1 cellular context compared by ENCODE assay signal in the genomic region with DNA sequence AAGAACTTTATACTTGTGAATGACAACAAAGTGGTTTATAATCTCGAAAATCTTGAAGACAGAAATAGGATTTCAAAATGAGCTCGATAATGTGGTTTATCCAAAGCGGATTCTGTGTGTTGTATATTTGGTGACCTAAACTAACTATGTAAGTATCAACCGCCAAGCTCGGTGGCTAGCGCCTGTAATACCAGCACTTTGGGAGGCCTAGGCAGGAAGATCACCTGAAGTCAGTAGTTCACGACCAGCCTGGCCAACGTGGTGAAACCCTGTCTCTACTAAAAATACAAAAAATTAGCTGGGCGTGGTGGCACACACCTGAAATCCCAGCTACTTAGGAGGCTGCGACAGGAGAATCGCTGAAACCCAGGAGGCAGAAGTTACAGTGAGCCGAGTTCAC.
TF ChIP-seq lines count a peak whose summit lies in the region.

No MANE protein-coding gene starts in this region.

TF ChIP-seq in A549, 52 proteins besides CTCF, POLR2A, EP300 and RAD21:
- no peak for TF ChIP-seq KDM5A (IDR thresholded peaks at IDR 0.05)
- TF ChIP-seq MAZ (IDR thresholded peaks at IDR 0.05; ENCODE audit: borderline replicate concordance, low read depth, low read length): no peak
- TF ChIP-seq, protein P1, sequence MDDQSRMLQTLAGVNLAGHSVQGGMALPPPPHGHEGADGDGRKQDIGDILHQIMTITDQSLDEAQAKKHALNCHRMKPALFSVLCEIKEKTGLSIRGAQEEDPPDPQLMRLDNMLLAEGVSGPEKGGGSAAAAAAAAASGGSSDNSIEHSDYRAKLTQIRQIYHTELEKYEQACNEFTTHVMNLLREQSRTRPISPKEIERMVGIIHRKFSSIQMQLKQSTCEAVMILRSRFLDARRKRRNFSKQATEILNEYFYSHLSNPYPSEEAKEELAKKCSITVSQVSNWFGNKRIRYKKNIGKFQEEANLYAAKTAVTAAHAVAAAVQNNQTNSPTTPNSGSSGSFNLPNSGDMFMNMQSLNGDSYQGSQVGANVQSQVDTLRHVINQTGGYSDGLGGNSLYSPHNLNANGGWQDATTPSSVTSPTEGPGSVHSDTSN (IDR thresholded peaks at IDR 0.05): no peak
- TF ChIP-seq, protein P2, sequence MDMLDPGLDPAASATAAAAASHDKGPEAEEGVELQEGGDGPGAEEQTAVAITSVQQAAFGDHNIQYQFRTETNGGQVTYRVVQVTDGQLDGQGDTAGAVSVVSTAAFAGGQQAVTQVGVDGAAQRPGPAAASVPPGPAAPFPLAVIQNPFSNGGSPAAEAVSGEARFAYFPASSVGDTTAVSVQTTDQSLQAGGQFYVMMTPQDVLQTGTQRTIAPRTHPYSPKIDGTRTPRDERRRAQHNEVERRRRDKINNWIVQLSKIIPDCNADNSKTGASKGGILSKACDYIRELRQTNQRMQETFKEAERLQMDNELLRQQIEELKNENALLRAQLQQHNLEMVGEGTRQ (IDR thresholded peaks at IDR 0.05): no peak
- no peak for TF ChIP-seq HEYL (CRISPR knock-in tag; IDR thresholded peaks at IDR 0.05)
- no peak for TF ChIP-seq ZSCAN20 (CRISPR knock-in tag; IDR thresholded peaks at IDR 0.05)
- TF ChIP-seq NPAS2 (CRISPR knock-in tag; IDR thresholded peaks at IDR 0.05; ENCODE audit: borderline replicate concordance): no peak
- TF ChIP-seq MYC (IDR thresholded peaks at IDR 0.05; ENCODE audit: borderline replicate concordance, low read length): no peak
- no peak for TF ChIP-seq NFE2L2 (conservative IDR thresholded peaks at IDR 0.05; ENCODE audit: low read length)
- TF ChIP-seq, protein P3, sequence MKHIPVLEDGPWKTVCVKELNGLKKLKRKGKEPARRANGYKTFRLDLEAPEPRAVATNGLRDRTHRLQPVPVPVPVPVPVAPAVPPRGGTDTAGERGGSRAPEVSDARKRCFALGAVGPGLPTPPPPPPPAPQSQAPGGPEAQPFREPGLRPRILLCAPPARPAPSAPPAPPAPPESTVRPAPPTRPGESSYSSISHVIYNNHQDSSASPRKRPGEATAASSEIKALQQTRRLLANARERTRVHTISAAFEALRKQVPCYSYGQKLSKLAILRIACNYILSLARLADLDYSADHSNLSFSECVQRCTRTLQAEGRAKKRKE (CRISPR knock-in tag; IDR thresholded peaks at IDR 0.05; ENCODE audit: low read depth): no peak
